In genomic region chr10:18204050-18204449, GRCh38 we compare ENCODE assay signal across 21 cellular contexts.
DNase-seq lines count a peak whose midpoint lies in the region; ATAC-seq lines count a peak whose summit lies in the region.
"Had no signal": no experiment of that assay in that cellular context is flagged by ENCODE, and none has a peak within 500 bp of the region (broad histone marks: within the 10 kb centered on the region; RNA-seq: fewer than 3 reads in every experiment).

No MANE protein-coding gene starts in this region.

- peak overlapping the region in 1 of 4 donors; percentile 19 for H3K4me3 Mint-ChIP-seq in CD4-positive, CD25-positive, alpha-beta regulatory T cell
- H3K4me3 Mint-ChIP-seq in activated T-helper 17 cell treated with anti-CD3 and anti-CD28 coated beads, Interleukin-2, amount 50 U/mL, for 72 hours: no peak overlapping the region
- H3K4me3 Mint-ChIP-seq: activated B cell treated with CpG ODN at 0.5 μM for 24 hours had no signal

- H3K4me3 ChIP-seq in CD4-positive, CD25-positive, alpha-beta regulatory T cell (ENCODE audit: low read depth, low read length): peak overlapping the region; percentile 37
- H3K4me3 ChIP-seq in muscle layer of colon (ENCODE audit: low read depth in 1 of 2, low read length in 2 of 2): no peak overlapping the region

- peak; percentile 34 to 50 for ATAC-seq in CD4-positive, CD25-positive, alpha-beta regulatory T cell (ENCODE audit: low read depth in 2 of 2)
- ATAC-seq in activated T-helper 17 cell treated with anti-CD3 and anti-CD28 coated beads, Interleukin-2, amount 50 U/mL, for 72 hours (replicated peaks): peak; percentile 12
- ATAC-seq in sciatic nerve: no peak
- no peak for ATAC-seq in HG03571 (IDR thresholded peaks at IDR 0.05; ENCODE audit: unreplicated experiment)

- intact Hi-C loops in sciatic nerve (cut with DNase I): no loop called here

- H3K9ac ChIP-seq in muscle layer of colon (ENCODE audit: low read length): no peak overlapping the region

- H3K36me3 ChIP-seq in CD4-positive, CD25-positive, alpha-beta regulatory T cell (ENCODE audit: control insufficient read depth, insufficient read depth, low read length): no peaks in the 10 kb centered on the region
- no peaks in the 10 kb centered on the region for H3K36me3 ChIP-seq in muscle layer of colon (ENCODE audit: insufficient read depth, low read length)

- peaks cover 5 to 23% (median 10%) of the 10 kb centered on the region in 4 donors for H3K4me1 Mint-ChIP-seq in CD4-positive, CD25-positive, alpha-beta regulatory T cell
- no peaks in the 10 kb centered on the region for H3K4me1 Mint-ChIP-seq in activated T-helper 17 cell treated with anti-CD3 and anti-CD28 coated beads, Interleukin-2, amount 50 U/mL, for 72 hours
- H3K4me1 Mint-ChIP-seq: activated B cell treated with CpG ODN at 0.5 μM for 24 hours had no signal

- H3K4me1 ChIP-seq in CD4-positive, CD25-positive, alpha-beta regulatory T cell (ENCODE audit: control insufficient read depth, insufficient read depth, low read length, poor library complexity, severe bottlenecking): peaks cover 3% of the 10 kb centered on the region
- H3K4me1 ChIP-seq in muscle layer of colon (ENCODE audit: insufficient read depth, low read length): peaks cover 27% of the 10 kb centered on the region

- peaks cover 4% of the 10 kb centered on the region for H3K27me3 Mint-ChIP-seq in CD4-positive, CD25-positive, alpha-beta regulatory T cell
- H3K27me3 Mint-ChIP-seq in activated T-helper 17 cell treated with anti-CD3 and anti-CD28 coated beads, Interleukin-2, amount 50 U/mL, for 72 hours: no peaks in the 10 kb centered on the region

- peaks cover 0 to 2% (median 0%) of the 10 kb centered on the region in 7 donors for H3K9me3 Mint-ChIP-seq in CD4-positive, CD25-positive, alpha-beta regulatory T cell
- no peaks in the 10 kb centered on the region for H3K9me3 Mint-ChIP-seq in activated T-helper 17 cell treated with anti-CD3 and anti-CD28 coated beads, Interleukin-2, amount 50 U/mL, for 72 hours
- H3K9me3 Mint-ChIP-seq: activated B cell treated with CpG ODN at 0.5 μM for 24 hours had no signal

- DNase-seq in CD4-positive, CD25-positive, alpha-beta regulatory T cell: peak in 2 of 3 donors; percentile 27 to 50
- DNase-seq in HT-29 (ENCODE audit: low spot score): peak; percentile 7
- no peak for DNase-seq in sciatic nerve (ENCODE audit: low spot score)
- DNase-seq in ACHN: no peak
- no peak for DNase-seq in NCI-H1048 (lab: John Stamatoyannopoulos, UW)
- DNase-seq: activated B cell treated with CpG ODN at 0.5 μM for 24 hours; activated effector memory CD4-positive, alpha-beta T cell treated with Interleukin-2 at 50 U/mL for 16 hours; AML-193; amniotic stem cell; effector memory CD4-positive, alpha-beta T cell; H7; hippocampal formation; Kasumi-1; midbrain; NCI-H1436 treated with DMSO at 0.1 percent for 48 hours; NCI-H345; SHP77; stimulated activated CD4-positive, alpha-beta T cell treated with anti-CD3 and anti-CD28 coated beads, Interleukin-2, amount 100 ng/mL, for 48 hours had no signal

- no peaks in the 10 kb centered on the region for H3K9me3 ChIP-seq in CD4-positive, CD25-positive, alpha-beta regulatory T cell (ENCODE audit: control insufficient read depth in 2 of 2, low read length in 2 of 2)
- no peaks in the 10 kb centered on the region for H3K9me3 ChIP-seq in muscle layer of colon (ENCODE audit: low read length)

- no peaks in the 10 kb centered on the region for H3K27me3 ChIP-seq in CD4-positive, CD25-positive, alpha-beta regulatory T cell (ENCODE audit: control insufficient read depth, insufficient read depth, low read length)
- H3K27me3 ChIP-seq in muscle layer of colon (ENCODE audit: control insufficient read depth in 1 of 2, insufficient read depth in 2 of 2, low read length in 2 of 2): no peaks in the 10 kb centered on the region

- H3K27ac ChIP-seq in CD4-positive, CD25-positive, alpha-beta regulatory T cell (ENCODE audit: insufficient read depth, low read length, poor library complexity, severe bottlenecking): peak overlapping the region; percentile 61
- H3K27ac ChIP-seq in muscle layer of colon (ENCODE audit: low read depth, low read length): peak overlapping the region; percentile 12

- H3K27ac Mint-ChIP-seq in CD4-positive, CD25-positive, alpha-beta regulatory T cell: no peak overlapping the region
- no peak overlapping the region for H3K27ac Mint-ChIP-seq in activated T-helper 17 cell treated with anti-CD3 and anti-CD28 coated beads, Interleukin-2, amount 50 U/mL, for 72 hours
- H3K27ac Mint-ChIP-seq: activated B cell treated with CpG ODN at 0.5 μM for 24 hours had no signal

- no peaks in the 10 kb centered on the region for H3K36me3 Mint-ChIP-seq in CD4-positive, CD25-positive, alpha-beta regulatory T cell
- no peaks in the 10 kb centered on the region for H3K36me3 Mint-ChIP-seq in activated T-helper 17 cell treated with anti-CD3 and anti-CD28 coated beads, Interleukin-2, amount 50 U/mL, for 72 hours (ENCODE audit: low read depth)

- in situ Hi-C loops in ACHN (cut with HindIII; ENCODE audit: low pct_ligation_motif_present, low pct_unique_long_range_greater_than_20kb, low sequenced_read_pairs): no loop called here

Comparison
In these comparisons a context has a peak if more than half of its experiments do, and no peak if none do; other contexts are left out.
1. ATAC-seq: peak in CD4-positive, CD25-positive, alpha-beta regulatory T cell (2 of 2) and activated T-helper 17 cell treated with anti-CD3 and anti-CD28 coated beads, Interleukin-2, amount 50 U/mL, for 72 hours (single experiment); none in sciatic nerve (single experiment) and HG03571 (single experiment).
2. DNase-seq: peak in CD4-positive, CD25-positive, alpha-beta regulatory T cell (2 of 3) and HT-29 (single experiment); none in sciatic nerve (single experiment), ACHN (single experiment) and NCI-H1048 (single experiment).